In genomic region chr12:24617471-24617870, GRCh38 we compare ENCODE assay signal across 19 cellular contexts.
DNase-seq lines count a peak whose midpoint lies in the region; ATAC-seq, FAIRE-seq and TF ChIP-seq lines count a peak whose summit lies in the region.
"Had no signal": no experiment of that assay in that cellular context is flagged by ENCODE, and none has a peak within 500 bp of the region (broad histone marks: within the 10 kb centered on the region; RNA-seq: fewer than 3 reads in every experiment).

No MANE protein-coding gene starts in this region.

- H3K4me3 ChIP-seq in skeletal muscle cell (ENCODE audit: low read depth, low read length): no peak overlapping the region
- no peak overlapping the region for H3K4me3 ChIP-seq in mucosa of descending colon
- H3K4me3 ChIP-seq in tibial nerve: no peak overlapping the region
- H3K4me3 ChIP-seq: BLaER1, K562, ovary had no signal

- 44 to 58% methylated on average over 5 of the region's 5 CpGs for WGBS in tibial nerve, 2 donors

- TF ChIP-seq EP300 in tibial nerve (IDR thresholded peaks at IDR 0.05): no peak

- H3K36me3 ChIP-seq in mucosa of descending colon (ENCODE audit: low read depth) (no peaks in the 10 kb centered on the region), tibial nerve (no peaks in the 10 kb centered on the region)
- H3K36me3 ChIP-seq: BLaER1, ovary, WERI-Rb-1 had no signal

- no peak for ATAC-seq in GM21360 (IDR thresholded peaks at IDR 0.05; ENCODE audit: unreplicated experiment)
- ATAC-seq in mucosa of descending colon: no peak
- ATAC-seq: K562 had no signal

- intact Hi-C loops in mucosa of descending colon (cut with DNase I, micrococcal nuclease): no loop called here

- no peak for DNase-seq in HTR-8/SVneo (ENCODE audit: insufficient read length, low spot score)
- DNase-seq in amniotic epithelial cell (ENCODE audit: low read depth): peak; percentile 36
- peak; percentile 45 for DNase-seq in glomerular visceral epithelial cell (ENCODE audit: extremely low spot score)
- DNase-seq in skeletal muscle cell (ENCODE audit: low read depth): peak; percentile 65
- DNase-seq in mucosa of descending colon: no peak
- DNase-seq in NOMO-1 treated with DMSO at 0.1 percent for 48 hours (lab: John Stamatoyannopoulos, UW; ENCODE audit: unreplicated experiment): no peak
- DNase-seq in tibial nerve (ENCODE audit: low spot score in 2 of 2): no peak
- DNase-seq: aorta; DMS153; effector CD8-positive, alpha-beta T cell; GOT3; NCI-H1417; NCI-H226; ovary; SW 1271; WERI-Rb-1 had no signal

- peak; percentile 48 for FAIRE-seq in HTR-8/SVneo (lab: Jason Lieb, UNC)
- FAIRE-seq: K562 had no signal

- no peak for TF ChIP-seq CTCF in mucosa of descending colon (IDR thresholded peaks at IDR 0.05)
- TF ChIP-seq CTCF in tibial nerve (IDR thresholded peaks at IDR 0.05): no peak

- no peak for TF ChIP-seq POLR2A in tibial nerve (IDR thresholded peaks at IDR 0.05)

- H3K9me3 ChIP-seq in mucosa of descending colon (no peaks in the 10 kb centered on the region), tibial nerve (peaks cover 0 to 12% (median 0%) of the 10 kb centered on the region in 4 donors)
- H3K9me3 ChIP-seq: ovary had no signal

- no peaks in the 10 kb centered on the region for H3K27me3 ChIP-seq in tibial nerve
- H3K27me3 ChIP-seq: BLaER1, ovary had no signal

- no peak overlapping the region for H3K27ac ChIP-seq in tibial nerve
- H3K27ac ChIP-seq: BLaER1, ovary, WERI-Rb-1 had no signal

- H3K4me1 ChIP-seq in mucosa of descending colon (ENCODE audit: low read depth) (no peaks in the 10 kb centered on the region), tibial nerve (no peaks in the 10 kb centered on the region)
- H3K4me1 ChIP-seq: BLaER1 had no signal

Comparison
In these comparisons a context has a peak if more than half of its experiments do, and no peak if none do; other contexts are left out.
1. DNase-seq: peak in amniotic epithelial cell (single experiment), glomerular visceral epithelial cell (single experiment) and skeletal muscle cell (single experiment); none in HTR-8/SVneo (single experiment), mucosa of descending colon (0 of 3), NOMO-1 treated with DMSO at 0.1 percent for 48 hours (single experiment) and tibial nerve (0 of 2).